ENCODE assay signal across 8 cellular contexts in the genomic region with DNA sequence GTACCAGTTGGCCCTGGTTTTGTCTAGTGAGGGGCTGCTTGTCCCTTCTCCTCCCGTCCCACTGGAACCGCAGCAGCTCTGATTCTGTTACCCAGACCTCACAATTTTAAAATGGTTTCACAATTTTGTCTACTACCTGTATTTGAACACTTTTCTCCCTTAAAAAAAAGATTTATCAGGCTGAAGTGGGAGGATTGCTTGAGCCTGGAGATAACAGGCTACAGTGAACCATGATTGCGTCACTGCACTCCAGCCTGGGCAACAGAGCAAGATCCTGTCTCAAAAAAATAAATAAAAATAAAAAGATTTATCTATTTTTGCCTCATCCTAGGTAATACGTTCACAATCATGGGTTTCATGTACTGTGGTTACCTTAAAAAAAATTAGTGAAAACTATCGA. TPM values are rescaled to one million over a fixed set of nuclear protein-coding genes. Genes with fewer than 3 reads are reported as not detected.
A peak's percentile ranks its signal among the peaks of the same experiment; 100 is the strongest.
DNase-seq lines count a peak whose midpoint lies in the region; ATAC-seq and TF ChIP-seq lines count a peak whose summit lies in the region.

No MANE protein-coding gene starts in this region.

- intact Hi-C loops in esophagus squamous epithelium (cut with DNase I) = no loop called here

- no peak for TF ChIP-seq POLR2A in esophagus squamous epithelium (IDR thresholded peaks at IDR 0.05)

- H3K9me3 ChIP-seq in SK-N-MC (ENCODE audit: low read depth, low read length) = no peaks in the 10 kb centered on the region
- H3K9me3 ChIP-seq in esophagus squamous epithelium = no peaks in the 10 kb centered on the region

- H3K4me3 ChIP-seq in GM12864 (ENCODE audit: low read depth, low read length) = peak overlapping the region; percentile 60
- H3K4me3 ChIP-seq in SK-N-MC = peak overlapping the region; percentile 98
- peak overlapping the region in 3 of 4 donors; percentile 71 to 79 (median 71) for H3K4me3 ChIP-seq in esophagus squamous epithelium
- peak overlapping the region; percentile 87 for H3K4me3 ChIP-seq in rectal smooth muscle tissue (ENCODE audit: low read length)

- H3K36me3 ChIP-seq in SK-N-MC (ENCODE audit: insufficient read depth, low read length) (no peaks in the 10 kb centered on the region), esophagus squamous epithelium (peaks cover 0 to 29% (median 0%) of the 10 kb centered on the region in 3 donors), rectal smooth muscle tissue (ENCODE audit: control insufficient read depth, insufficient read depth, low read length) (peaks cover 10% of the 10 kb centered on the region)

- H3K9ac ChIP-seq in SK-N-MC (ENCODE audit: insufficient read length) (peak overlapping the region; percentile 88), rectal smooth muscle tissue (ENCODE audit: low read length) (peak overlapping the region; percentile 80)

- no peak for DNase-seq in GM12864 (ENCODE audit: low read depth)
- DNase-seq in SK-N-MC (ENCODE audit: low read depth, low spot score) = no peak
- DNase-seq in esophagus squamous epithelium (lab: John Stamatoyannopoulos, UW) = no peak
- no peak for DNase-seq in GF-D8 (lab: John Stamatoyannopoulos, UW)
- DNase-seq in foreskin melanocyte = no peak
- DNase-seq in GDM1 (lab: John Stamatoyannopoulos, UW) = no peak

- TF ChIP-seq CTCF in GM12864 (IDR thresholded peaks at IDR 0.05; ENCODE audit: low read depth, low read length, missing control alignments) (no peak), esophagus squamous epithelium (IDR thresholded peaks at IDR 0.05) (no peak)

- WGBS in esophagus squamous epithelium, 2 donors = 51 to 52% methylated on average over 5 of the region's 5 CpGs

- H3K4me1 ChIP-seq in esophagus squamous epithelium (peaks cover 27 to 46% (median 29%) of the 10 kb centered on the region in 3 donors), rectal smooth muscle tissue (ENCODE audit: control insufficient read depth, insufficient read depth, low read length) (peaks cover 19% of the 10 kb centered on the region)

- H3K27ac ChIP-seq in SK-N-MC (peak overlapping the region; percentile 93), esophagus squamous epithelium (peak overlapping the region; percentile 89 to 96 (median 96)), rectal smooth muscle tissue (ENCODE audit: low read depth, low read length) (peak overlapping the region; percentile 89)

- no peaks in the 10 kb centered on the region for H3K27me3 ChIP-seq in esophagus squamous epithelium
- no peaks in the 10 kb centered on the region for H3K27me3 ChIP-seq in rectal smooth muscle tissue (ENCODE audit: control insufficient read depth, insufficient read depth, low read length)

- no peak for ATAC-seq in GM18858 (IDR thresholded peaks at IDR 0.05; ENCODE audit: unreplicated experiment)

RNA-seq across cellular contexts. Expression of gene IRF2BP1, which starts 1.4 kb away (rescaled TPM):
- 10 to 100 TPM; 14.6 to 22.4 (median 20.0) TPM for total RNA-seq in esophagus squamous epithelium

RNA-seq across cellular contexts. Expression of gene MYPOP, which starts 15.1 kb away (rescaled TPM):
- total RNA-seq in esophagus squamous epithelium = 1 to 10 TPM; 2.3 to 5.7 (median 4.2) TPM

RNA-seq across cellular contexts. Expression of gene FOXA3, which starts 23.2 kb away (rescaled TPM):
- total RNA-seq in esophagus squamous epithelium = under 1 TPM in 1 of 4 donors, not detected in 3; 0.18 TPM

RNA-seq across cellular contexts. Expression of gene SYMPK, which starts 24.4 kb away (rescaled TPM):
- 10 to 100 TPM; 28.4 to 36.6 (median 31.6) TPM for total RNA-seq in esophagus squamous epithelium

RNA-seq across cellular contexts. Expression of gene NANOS2, which starts 27.3 kb away (rescaled TPM):
- total RNA-seq in esophagus squamous epithelium = not detected
